Comparison of ENCODE assay signal across 36 cellular contexts in the genomic region with DNA sequence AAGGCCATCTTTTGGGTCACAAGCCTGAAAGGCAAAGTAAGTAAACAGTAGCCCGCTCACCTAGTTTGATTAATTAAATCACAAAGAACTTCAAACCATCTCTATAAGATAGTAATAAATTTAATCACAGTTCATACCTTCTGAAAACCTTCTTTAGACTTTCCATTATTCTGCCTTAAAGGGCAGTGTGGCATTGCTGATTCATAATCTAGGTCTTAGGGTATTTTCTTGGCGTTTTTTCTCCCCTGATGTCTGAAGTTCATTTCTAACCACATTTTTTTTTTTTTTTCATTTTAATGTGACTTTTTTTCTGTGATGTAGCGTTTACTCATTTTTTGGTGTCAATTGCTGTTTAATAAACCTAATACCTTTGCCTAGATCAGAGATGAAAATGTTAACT. TPM values are rescaled to one million over a fixed set of nuclear protein-coding genes. Genes with fewer than 3 reads are reported as not detected.
"Had no signal": no experiment of that assay in that cellular context is flagged by ENCODE, and none has a peak within 500 bp of the region (broad histone marks: within the 10 kb centered on the region; RNA-seq: fewer than 3 reads in every experiment).

No MANE protein-coding gene starts in this region.

- H3K9me3 ChIP-seq: MG63 had no signal

- H3K27me3 ChIP-seq: MG63 had no signal

- H3K27ac ChIP-seq: KMS-11 had no signal

- DNase-seq: Karpas-422, Kasumi-1, KBM-7, KG1, MG63, MM.1S, MV-4-11, NCI-H1048, NCI-H1092, NCI-H1092 treated with DMSO at 0.1 percent for 48 hours, NCI-H1105, NCI-H1105 treated with DMSO at 0.1 percent for 48 hours, NCI-H1417, NCI-H1417 treated with DMSO at 0.1 percent for 48 hours, NCI-H1436, NCI-H1436 treated with DMSO at 0.1 percent for 48 hours, NCI-H146, NCI-H1694, NCI-H1694 treated with DMSO at 0.1 percent for 48 hours, NCI-H187, NCI-H187 treated with DMSO at 0.1 percent for 48 hours, NCI-H1930, NCI-H2029, NCI-H2029 treated with DMSO at 0.1 percent for 48 hours, NCI-H2081, NCI-H2081 treated with DMSO at 0.1 percent for 48 hours, NCI-H2107, NCI-H2171, NCI-H2171 treated with DMSO at 0.1 percent for 48 hours, NCI-H2227 treated with DMSO at 0.1 percent for 48 hours, NCI-H226, NCI-H345, NCI-H446, NCI-H446 treated with DMSO at 0.1 percent for 48 hours had no signal

- H3K4me3 ChIP-seq: MG63 had no signal

RNA-seq across cellular contexts. Expression of gene LOXL4, which starts 27.5 kb away (rescaled TPM):
- total RNA-seq: MCF 10A had no signal
